Comparison of ENCODE assay signal across 1 cellular context in the genomic region with DNA sequence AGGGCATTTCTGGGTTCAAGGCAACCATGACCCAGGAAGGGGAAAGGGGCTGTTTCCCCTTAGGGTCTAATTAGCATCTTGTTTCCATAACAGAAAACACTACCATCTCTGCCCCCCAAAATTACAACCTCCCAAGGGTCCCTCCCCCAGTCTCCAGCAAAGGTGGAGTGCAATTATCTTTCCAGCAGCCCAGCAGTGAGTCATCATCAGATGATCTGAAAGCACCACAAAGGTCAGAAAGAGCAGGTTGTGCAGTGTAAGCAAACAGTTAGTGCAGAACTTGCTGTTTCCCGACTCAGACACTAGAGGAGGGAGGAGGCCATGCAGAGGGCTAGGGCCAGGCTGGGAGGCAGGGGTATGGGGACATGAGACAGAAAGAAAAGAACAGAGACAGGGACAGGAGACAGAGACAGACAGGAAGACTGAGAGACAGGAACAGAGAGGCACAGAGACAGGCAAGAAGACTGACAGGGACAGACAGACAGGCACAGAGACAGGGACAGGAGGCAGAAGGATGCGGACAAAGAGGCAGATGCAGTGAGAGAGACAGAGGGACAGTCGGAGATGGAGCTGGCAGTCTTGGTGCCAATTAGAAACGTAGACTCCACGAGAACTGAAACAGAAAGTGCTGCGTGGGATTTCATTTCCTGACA.
TF ChIP-seq lines count a peak whose summit lies in the region.

No MANE protein-coding gene starts in this region.

TF ChIP-seq in GM12878, 131 proteins besides CTCF, POLR2A, EP300 and RAD21 (continued from another document):
- TF ChIP-seq SREBF2 (IDR thresholded peaks at IDR 0.05; ENCODE audit: low read length) (no peak), SUPT20H (IDR thresholded peaks at IDR 0.05; ENCODE audit: borderline replicate concordance, control insufficient read depth, low read depth, low read length) (no peak), NR2F1 (conservative IDR thresholded peaks at IDR 0.05) (peak; percentile 99), HDGF (IDR thresholded peaks at IDR 0.05) (peak; percentile 99), CREB1 (IDR thresholded peaks at IDR 0.05; ENCODE audit: low read depth) (peak; percentile 43; the same call in 1 of the 2 replicates), SMARCA5 (IDR thresholded peaks at IDR 0.05) (peak; percentile 42; the same call in 1 of the 2 replicates), SMC3 (IDR thresholded peaks at IDR 0.05; ENCODE audit: borderline replicate concordance, low read length) (peak; percentile 66), SIN3A (IDR thresholded peaks at IDR 0.05; ENCODE audit: low read depth, low read length) (0 out of 2 replicates have a peak, but pooled peaks have one; percentile 43), ATF7 (IDR thresholded peaks at IDR 0.05; ENCODE audit: low read depth) (peak; percentile 70), IKZF2 (IDR thresholded peaks at IDR 0.05) (peak; percentile 67 to 72; a peak in 2 of 4 replicates), CHD1 (IDR thresholded peaks at IDR 0.05; ENCODE audit: low read depth, low read length) (no peak), JUNB (IDR thresholded peaks at IDR 0.05) (peak; percentile 24; the same call in 1 of the 2 replicates), TCF12 (IDR thresholded peaks at IDR 0.05; ENCODE audit: low read depth, low read length) (no peak), FOXK2 (IDR thresholded peaks at IDR 0.05) (0 out of 2 replicates have a peak, but pooled peaks have one; percentile 13), NBN (IDR thresholded peaks at IDR 0.05) (peak; percentile 95), MEF2B (IDR thresholded peaks at IDR 0.05; ENCODE audit: partially characterized antibody, poor library complexity, severe bottlenecking) (peak; percentile 16)
- TF ChIP-seq, protein P1, sequence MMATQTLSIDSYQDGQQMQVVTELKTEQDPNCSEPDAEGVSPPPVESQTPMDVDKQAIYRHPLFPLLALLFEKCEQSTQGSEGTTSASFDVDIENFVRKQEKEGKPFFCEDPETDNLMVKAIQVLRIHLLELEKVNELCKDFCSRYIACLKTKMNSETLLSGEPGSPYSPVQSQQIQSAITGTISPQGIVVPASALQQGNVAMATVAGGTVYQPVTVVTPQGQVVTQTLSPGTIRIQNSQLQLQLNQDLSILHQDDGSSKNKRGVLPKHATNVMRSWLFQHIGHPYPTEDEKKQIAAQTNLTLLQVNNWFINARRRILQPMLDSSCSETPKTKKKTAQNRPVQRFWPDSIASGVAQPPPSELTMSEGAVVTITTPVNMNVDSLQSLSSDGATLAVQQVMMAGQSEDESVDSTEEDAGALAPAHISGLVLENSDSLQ (IDR thresholded peaks at IDR 0.05), result peak; percentile 64
- TF ChIP-seq, protein P2, sequence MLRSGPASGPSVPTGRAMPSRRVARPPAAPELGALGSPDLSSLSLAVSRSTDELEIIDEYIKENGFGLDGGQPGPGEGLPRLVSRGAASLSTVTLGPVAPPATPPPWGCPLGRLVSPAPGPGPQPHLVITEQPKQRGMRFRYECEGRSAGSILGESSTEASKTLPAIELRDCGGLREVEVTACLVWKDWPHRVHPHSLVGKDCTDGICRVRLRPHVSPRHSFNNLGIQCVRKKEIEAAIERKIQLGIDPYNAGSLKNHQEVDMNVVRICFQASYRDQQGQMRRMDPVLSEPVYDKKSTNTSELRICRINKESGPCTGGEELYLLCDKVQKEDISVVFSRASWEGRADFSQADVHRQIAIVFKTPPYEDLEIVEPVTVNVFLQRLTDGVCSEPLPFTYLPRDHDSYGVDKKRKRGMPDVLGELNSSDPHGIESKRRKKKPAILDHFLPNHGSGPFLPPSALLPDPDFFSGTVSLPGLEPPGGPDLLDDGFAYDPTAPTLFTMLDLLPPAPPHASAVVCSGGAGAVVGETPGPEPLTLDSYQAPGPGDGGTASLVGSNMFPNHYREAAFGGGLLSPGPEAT (IDR thresholded peaks at IDR 0.05; ENCODE audit: low read depth), result peak; percentile 64; the same call in 1 of the 2 replicates
- TF ChIP-seq, protein P3, sequence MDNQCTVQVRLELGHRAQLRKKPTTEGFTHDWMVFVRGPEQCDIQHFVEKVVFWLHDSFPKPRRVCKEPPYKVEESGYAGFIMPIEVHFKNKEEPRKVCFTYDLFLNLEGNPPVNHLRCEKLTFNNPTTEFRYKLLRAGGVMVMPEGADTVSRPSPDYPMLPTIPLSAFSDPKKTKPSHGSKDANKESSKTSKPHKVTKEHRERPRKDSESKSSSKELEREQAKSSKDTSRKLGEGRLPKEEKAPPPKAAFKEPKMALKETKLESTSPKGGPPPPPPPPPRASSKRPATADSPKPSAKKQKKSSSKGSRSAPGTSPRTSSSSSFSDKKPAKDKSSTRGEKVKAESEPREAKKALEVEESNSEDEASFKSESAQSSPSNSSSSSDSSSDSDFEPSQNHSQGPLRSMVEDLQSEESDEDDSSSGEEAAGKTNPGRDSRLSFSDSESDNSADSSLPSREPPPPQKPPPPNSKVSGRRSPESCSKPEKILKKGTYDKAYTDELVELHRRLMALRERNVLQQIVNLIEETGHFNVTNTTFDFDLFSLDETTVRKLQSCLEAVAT (IDR thresholded peaks at IDR 0.05), result peak; percentile 81
